8 cellular contexts compared by ENCODE assay signal in the genomic region with DNA sequence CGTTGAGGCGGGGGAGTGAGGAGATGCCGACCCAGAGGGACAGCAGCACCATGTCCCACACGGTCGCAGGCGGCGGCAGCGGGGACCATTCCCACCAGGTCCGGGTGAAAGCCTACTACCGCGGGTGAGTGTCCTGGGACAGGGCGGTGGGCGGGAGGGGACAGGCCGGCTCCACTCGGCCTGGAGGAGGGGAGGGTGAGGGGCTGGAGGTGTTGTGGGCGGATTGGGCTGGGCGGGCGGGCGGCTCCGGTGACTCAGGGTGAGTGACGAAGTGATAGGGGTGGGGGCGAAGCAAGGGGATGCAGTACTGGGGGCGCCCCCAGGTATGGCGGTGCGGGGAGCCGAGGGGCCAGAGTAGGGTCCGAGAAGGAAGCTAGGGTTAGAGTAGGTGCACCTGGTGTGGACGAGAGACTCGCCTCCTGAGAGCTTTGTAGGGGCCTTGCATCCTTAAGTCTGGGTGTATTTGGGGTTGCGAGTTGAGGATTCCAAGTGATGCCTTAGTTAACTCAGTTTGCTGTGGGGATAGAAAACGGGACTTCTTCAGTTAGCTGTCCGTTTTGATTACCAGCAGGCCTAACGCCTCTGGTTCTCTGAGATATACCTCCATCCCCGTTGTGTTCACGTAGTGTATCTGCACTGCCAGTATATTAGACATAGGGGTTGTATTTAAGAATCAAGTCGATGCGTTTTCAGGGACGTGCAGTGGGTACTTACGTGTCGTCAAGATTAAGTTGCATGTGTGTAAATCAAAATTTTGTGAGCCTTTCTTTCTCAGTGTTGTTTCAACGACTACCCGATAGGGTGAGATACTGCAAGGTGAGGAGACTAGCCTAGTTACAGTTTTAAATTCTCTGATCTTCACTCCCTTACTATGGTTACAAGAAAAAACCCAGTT. TPM values are rescaled to one million over a fixed set of nuclear protein-coding genes. Genes with fewer than 3 reads are reported as not detected.
DNase-seq lines count a peak whose midpoint lies in the region; ATAC-seq and TF ChIP-seq lines count a peak whose summit lies in the region.

No MANE protein-coding gene starts in this region.

- peak overlapping the region; percentile 35 for H2AFZ ChIP-seq in neural cell (ENCODE audit: low read depth, low read length)

- no peaks in the 10 kb centered on the region for H3F3A ChIP-seq in neural cell (ENCODE audit: insufficient read depth, low read length, poor library complexity, severe bottlenecking)

- peak overlapping the region; percentile 72 for H3K27ac Mint-ChIP-seq in activated T-cell treated with anti-CD3 and anti-CD28 coated beads, Interleukin-2, amount 50 U/mL, for 72 hours

- H4K20me1 ChIP-seq in neural cell (ENCODE audit: insufficient read depth): no peaks in the 10 kb centered on the region

- peak overlapping the region; percentile 90 for H3K9ac ChIP-seq in neural cell (ENCODE audit: low read length)

- no peak for TF ChIP-seq EP300 in neural cell (conservative IDR thresholded peaks at IDR 0.05; ENCODE audit: poor library complexity, severe bottlenecking)

- DNase-seq in activated gamma-delta T cell treated with Interleukin-2 at 50 U/mL for 16 hours (peak; percentile 22), activated gamma-delta T cell (lab: John Stamatoyannopoulos, UW) (no peak), NCI-H510A treated with DMSO at 0.1 percent for 48 hours (lab: John Stamatoyannopoulos, UW) (peak; percentile 38), fibroblast of villous mesenchyme (ENCODE audit: low read depth) (peak; percentile 30), superior temporal gyrus (ENCODE audit: extremely low spot score) (peak; percentile 62)
- peak; percentile 55 to 66 for DNase-seq in activated T-cell treated with anti-CD3 and anti-CD28 coated beads, Interleukin-2, amount 50 U/mL, for 72 hours

- H3K27me3 ChIP-seq in neural cell (ENCODE audit: insufficient read depth, low read depth, low read length): no peaks in the 10 kb centered on the region

- peak overlapping the region; percentile 91 for H3K27ac ChIP-seq in neural cell (ENCODE audit: low read length)

- H3K9me3 Mint-ChIP-seq in activated T-cell treated with anti-CD3 and anti-CD28 coated beads, Interleukin-2, amount 50 U/mL, for 72 hours: no peaks in the 10 kb centered on the region

- peak overlapping the region; percentile 91 to 92 for H3K4me3 Mint-ChIP-seq in activated T-cell treated with anti-CD3 and anti-CD28 coated beads, Interleukin-2, amount 50 U/mL, for 72 hours

- TF ChIP-seq CTCF in fibroblast of villous mesenchyme (IDR thresholded peaks at IDR 0.05; ENCODE audit: insufficient read depth, low read depth, low read length) (peak; percentile 22), neural cell (IDR thresholded peaks at IDR 0.05; ENCODE audit: poor library complexity, severe bottlenecking) (peak; percentile 43)

- peaks cover 41% of the 10 kb centered on the region for H3K4me1 Mint-ChIP-seq in activated T-cell treated with anti-CD3 and anti-CD28 coated beads, Interleukin-2, amount 50 U/mL, for 72 hours (ENCODE audit: low read depth)

- H3K36me3 Mint-ChIP-seq in activated T-cell treated with anti-CD3 and anti-CD28 coated beads, Interleukin-2, amount 50 U/mL, for 72 hours (ENCODE audit: insufficient read depth in 2 of 2): no peaks in the 10 kb centered on the region

- peak overlapping the region; percentile 70 for H3K4me2 ChIP-seq in neural cell (ENCODE audit: low read length)

- H3K4me3 ChIP-seq in fibroblast of villous mesenchyme (ENCODE audit: low read depth, low read length) (peak overlapping the region; percentile 90), neural cell (ENCODE audit: low read length) (peak overlapping the region; percentile 89)

- H3K36me3 ChIP-seq in neural cell (ENCODE audit: insufficient read depth, low read length): no peaks in the 10 kb centered on the region

- H3K79me2 ChIP-seq in neural cell (replicated peaks; ENCODE audit: insufficient read depth, low read length): peaks cover 21% of the 10 kb centered on the region

- peak; percentile 29 for ATAC-seq in HG02884 (IDR thresholded peaks at IDR 0.05; ENCODE audit: unreplicated experiment)
- ATAC-seq in activated T-cell treated with anti-CD3 and anti-CD28 coated beads, Interleukin-2, amount 50 U/mL, for 72 hours (replicated peaks in 1 of 2): peak; percentile 62 to 68

- H3K27me3 Mint-ChIP-seq in activated T-cell treated with anti-CD3 and anti-CD28 coated beads, Interleukin-2, amount 50 U/mL, for 72 hours (ENCODE audit: low read depth): no peaks in the 10 kb centered on the region

- peak; percentile 30 for TF ChIP-seq RAD21 in neural cell (conservative IDR thresholded peaks at IDR 0.05)

- H3K9me2 ChIP-seq in neural cell (ENCODE audit: insufficient read depth, low read length): no peaks in the 10 kb centered on the region

- H3K9me3 ChIP-seq in neural cell (ENCODE audit: low read length): no peaks in the 10 kb centered on the region

TF ChIP-seq in neural cell, 6 proteins besides CTCF, POLR2A, EP300 and RAD21:
- TF ChIP-seq MXI1 (conservative IDR thresholded peaks at IDR 0.05; ENCODE audit: poor library complexity, severe bottlenecking): peak; percentile 16
- TF ChIP-seq TAF1 (IDR thresholded peaks at IDR 0.05; ENCODE audit: low read depth): no peak
- TF ChIP-seq POLR2AphosphoS5 (IDR thresholded peaks at IDR 0.05): peak; percentile 30
- TF ChIP-seq, protein P1, sequence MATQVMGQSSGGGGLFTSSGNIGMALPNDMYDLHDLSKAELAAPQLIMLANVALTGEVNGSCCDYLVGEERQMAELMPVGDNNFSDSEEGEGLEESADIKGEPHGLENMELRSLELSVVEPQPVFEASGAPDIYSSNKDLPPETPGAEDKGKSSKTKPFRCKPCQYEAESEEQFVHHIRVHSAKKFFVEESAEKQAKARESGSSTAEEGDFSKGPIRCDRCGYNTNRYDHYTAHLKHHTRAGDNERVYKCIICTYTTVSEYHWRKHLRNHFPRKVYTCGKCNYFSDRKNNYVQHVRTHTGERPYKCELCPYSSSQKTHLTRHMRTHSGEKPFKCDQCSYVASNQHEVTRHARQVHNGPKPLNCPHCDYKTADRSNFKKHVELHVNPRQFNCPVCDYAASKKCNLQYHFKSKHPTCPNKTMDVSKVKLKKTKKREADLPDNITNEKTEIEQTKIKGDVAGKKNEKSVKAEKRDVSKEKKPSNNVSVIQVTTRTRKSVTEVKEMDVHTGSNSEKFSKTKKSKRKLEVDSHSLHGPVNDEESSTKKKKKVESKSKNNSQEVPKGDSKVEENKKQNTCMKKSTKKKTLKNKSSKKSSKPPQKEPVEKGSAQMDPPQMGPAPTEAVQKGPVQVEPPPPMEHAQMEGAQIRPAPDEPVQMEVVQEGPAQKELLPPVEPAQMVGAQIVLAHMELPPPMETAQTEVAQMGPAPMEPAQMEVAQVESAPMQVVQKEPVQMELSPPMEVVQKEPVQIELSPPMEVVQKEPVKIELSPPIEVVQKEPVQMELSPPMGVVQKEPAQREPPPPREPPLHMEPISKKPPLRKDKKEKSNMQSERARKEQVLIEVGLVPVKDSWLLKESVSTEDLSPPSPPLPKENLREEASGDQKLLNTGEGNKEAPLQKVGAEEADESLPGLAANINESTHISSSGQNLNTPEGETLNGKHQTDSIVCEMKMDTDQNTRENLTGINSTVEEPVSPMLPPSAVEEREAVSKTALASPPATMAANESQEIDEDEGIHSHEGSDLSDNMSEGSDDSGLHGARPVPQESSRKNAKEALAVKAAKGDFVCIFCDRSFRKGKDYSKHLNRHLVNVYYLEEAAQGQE (IDR thresholded peaks at IDR 0.05; ENCODE audit: borderline replicate concordance): no peak
- peak; percentile 13 for TF ChIP-seq SMC3 (conservative IDR thresholded peaks at IDR 0.05; ENCODE audit: poor library complexity)
- no peak for TF ChIP-seq EZH2 (IDR thresholded peaks at IDR 0.05; ENCODE audit: borderline replicate concordance, insufficient read depth, low read length, poor library complexity, severe bottlenecking)

RNA-seq across cellular contexts. Expression of a gene that starts 0.7 kb away (rescaled TPM):
- 10 to 100 TPM; 33.7 to 36.9 TPM for total RNA-seq in activated T-cell treated with anti-CD3 and anti-CD28 coated beads, Interleukin-2, amount 50 U/mL, for 72 hours
- total RNA-seq in fibroblast of villous mesenchyme: 81.8 and 98.4 TPM in 2 replicates
- 70.8 and 103 TPM in 2 replicates for polyA plus RNA-seq in neural cell
- polyA minus RNA-seq in neural cell: 78.2 and 91.0 TPM in 2 replicates

RNA-seq across cellular contexts. Expression of a gene that starts 41.4 kb away (rescaled TPM):
- total RNA-seq in activated T-cell treated with anti-CD3 and anti-CD28 coated beads, Interleukin-2, amount 50 U/mL, for 72 hours: 10 to 100 TPM; 71.1 to 71.6 TPM
- total RNA-seq in fibroblast of villous mesenchyme: 37.0 and 51.4 TPM in 2 replicates
- 17.0 and 18.6 TPM in 2 replicates for polyA plus RNA-seq in neural cell
- polyA minus RNA-seq in neural cell: 60.9 and 69.3 TPM in 2 replicates
